1 cellular context compared by ENCODE assay signal in the genomic region with DNA sequence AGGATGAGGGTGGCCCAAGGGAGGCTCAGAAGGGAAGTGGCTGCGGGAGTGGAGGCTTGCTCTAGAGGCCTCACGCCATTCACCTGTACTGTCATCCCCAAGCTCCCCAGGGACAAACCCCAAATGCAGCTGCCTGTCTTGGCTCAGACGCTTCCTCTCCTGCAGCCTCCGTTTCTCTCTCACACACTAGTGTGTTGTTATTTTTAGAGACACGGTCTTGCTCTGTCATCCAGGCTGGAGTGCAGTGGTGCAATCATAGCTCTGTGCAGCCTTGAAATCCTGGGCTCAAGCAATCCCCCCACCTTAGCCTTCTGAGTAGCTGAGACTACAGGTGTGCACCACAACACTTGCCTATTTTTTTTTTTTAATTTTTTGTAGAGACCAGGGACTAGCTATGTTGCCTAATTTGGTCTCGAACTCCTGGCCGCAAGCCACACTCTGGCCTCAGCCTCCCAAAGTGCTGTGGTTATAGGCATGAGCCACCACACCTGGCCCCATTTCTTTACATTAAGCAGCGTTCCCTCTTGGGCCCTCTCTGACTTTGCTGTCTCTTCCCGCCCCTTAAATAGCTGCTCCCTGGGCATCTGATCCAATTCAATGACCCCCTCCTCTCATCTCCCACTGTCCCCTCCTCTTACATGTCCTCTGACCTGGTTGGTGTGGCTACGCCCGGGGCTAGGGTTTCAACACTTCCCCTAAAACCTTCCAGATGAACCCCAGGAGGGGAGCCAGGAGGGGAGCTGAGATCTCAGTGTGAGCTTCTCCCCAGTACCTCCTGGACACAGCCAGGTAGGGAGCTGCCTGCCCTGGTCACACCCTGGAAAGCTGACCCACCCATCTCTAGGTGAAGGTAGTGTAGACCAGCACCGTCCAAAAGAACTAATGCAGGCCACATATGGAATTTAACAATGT.
A peak's percentile ranks its signal among the peaks of the same experiment; 100 is the strongest.
TF ChIP-seq lines count a peak whose summit lies in the region.

No MANE protein-coding gene starts in this region.

TF ChIP-seq in GM12878, 131 proteins besides CTCF, POLR2A, EP300 and RAD21:
- TF ChIP-seq RUNX3 (IDR thresholded peaks at IDR 0.05; ENCODE audit: low read length) (peak; percentile 16; the same call in 1 of the 2 replicates), SREBF1 (IDR thresholded peaks at IDR 0.05; ENCODE audit: low read length) (no peak), TCF12 (IDR thresholded peaks at IDR 0.05; ENCODE audit: low read depth, low read length) (no peak)
TF ChIP-seq in GM12878: peak in this region for 1.
